In genomic region chr1:169113613-169114119, GRCh38 we compare ENCODE assay signal across 1 cellular context.
A peak's percentile ranks its signal among the peaks of the same experiment; 100 is the strongest.
TF ChIP-seq lines count a peak whose summit lies in the region.

No MANE protein-coding gene starts in this region.

TF ChIP-seq in SK-N-SH, 30 proteins besides CTCF, POLR2A, EP300 and RAD21 (continued from another document):
- TF ChIP-seq RXRA (IDR thresholded peaks at IDR 0.05; ENCODE audit: borderline replicate concordance, low read depth) = peak; percentile 86; the same call in 1 of the 2 replicates
- TF ChIP-seq NFIC (IDR thresholded peaks at IDR 0.05; ENCODE audit: borderline replicate concordance) = peak; percentile 57; the same call in 1 of the 2 replicates
- TF ChIP-seq TEAD4 (IDR thresholded peaks at IDR 0.05; ENCODE audit: borderline replicate concordance, insufficient read depth) = peak; percentile 85
- peak; percentile 85 for TF ChIP-seq TCF12 (IDR thresholded peaks at IDR 0.05)
- peak; percentile 74; the same call in 1 of the 2 replicates for TF ChIP-seq YY1 (IDR thresholded peaks at IDR 0.05; ENCODE audit: low read depth)
- 0 out of 2 replicates have a peak, but pooled peaks have one; percentile 25 for TF ChIP-seq SIN3A (IDR thresholded peaks at IDR 0.05; ENCODE audit: borderline replicate concordance, low read depth, low read length)
- TF ChIP-seq, protein P1, sequence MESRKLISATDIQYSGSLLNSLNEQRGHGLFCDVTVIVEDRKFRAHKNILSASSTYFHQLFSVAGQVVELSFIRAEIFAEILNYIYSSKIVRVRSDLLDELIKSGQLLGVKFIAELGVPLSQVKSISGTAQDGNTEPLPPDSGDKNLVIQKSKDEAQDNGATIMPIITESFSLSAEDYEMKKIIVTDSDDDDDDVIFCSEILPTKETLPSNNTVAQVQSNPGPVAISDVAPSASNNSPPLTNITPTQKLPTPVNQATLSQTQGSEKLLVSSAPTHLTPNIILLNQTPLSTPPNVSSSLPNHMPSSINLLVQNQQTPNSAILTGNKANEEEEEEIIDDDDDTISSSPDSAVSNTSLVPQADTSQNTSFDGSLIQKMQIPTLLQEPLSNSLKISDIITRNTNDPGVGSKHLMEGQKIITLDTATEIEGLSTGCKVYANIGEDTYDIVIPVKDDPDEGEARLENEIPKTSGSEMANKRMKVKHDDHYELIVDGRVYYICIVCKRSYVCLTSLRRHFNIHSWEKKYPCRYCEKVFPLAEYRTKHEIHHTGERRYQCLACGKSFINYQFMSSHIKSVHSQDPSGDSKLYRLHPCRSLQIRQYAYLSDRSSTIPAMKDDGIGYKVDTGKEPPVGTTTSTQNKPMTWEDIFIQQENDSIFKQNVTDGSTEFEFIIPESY (IDR thresholded peaks at IDR 0.05; ENCODE audit: borderline replicate concordance, low read depth) = peak; percentile 47; the same call in 1 of the 2 replicates
- peak; percentile 98 for TF ChIP-seq FOSL2 (IDR thresholded peaks at IDR 0.05; ENCODE audit: borderline replicate concordance, low read depth)
- no peak for TF ChIP-seq NRF1 (IDR thresholded peaks at IDR 0.05; ENCODE audit: low read depth, low read length)
- TF ChIP-seq FOXJ3 (CRISPR knock-in tag; IDR thresholded peaks at IDR 0.05) = no peak
- TF ChIP-seq RCOR1 (IDR thresholded peaks at IDR 0.05; ENCODE audit: low read length) = no peak
- TF ChIP-seq USF2 (IDR thresholded peaks at IDR 0.05; ENCODE audit: borderline replicate concordance, low read depth, low read length) = no peak
- no peak for TF ChIP-seq GABPA (IDR thresholded peaks at IDR 0.05; ENCODE audit: low read depth)
- TF ChIP-seq TAF1 (IDR thresholded peaks at IDR 0.05; ENCODE audit: borderline replicate concordance, low read depth, low read length) = no peak
- TF ChIP-seq EZH2phosphoT487 (IDR thresholded peaks at IDR 0.05; ENCODE audit: borderline replicate concordance, low read depth) = no peak
- TF ChIP-seq, protein P2, sequence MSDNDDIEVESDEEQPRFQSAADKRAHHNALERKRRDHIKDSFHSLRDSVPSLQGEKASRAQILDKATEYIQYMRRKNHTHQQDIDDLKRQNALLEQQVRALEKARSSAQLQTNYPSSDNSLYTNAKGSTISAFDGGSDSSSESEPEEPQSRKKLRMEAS (IDR thresholded peaks at IDR 0.05; ENCODE audit: low read depth) = peak; percentile 38; the same call in 1 of the 2 replicates
- TF ChIP-seq FOXM1 (IDR thresholded peaks at IDR 0.05; ENCODE audit: low read depth) = no peak
